8 cellular contexts compared by ENCODE assay signal in the genomic region with DNA sequence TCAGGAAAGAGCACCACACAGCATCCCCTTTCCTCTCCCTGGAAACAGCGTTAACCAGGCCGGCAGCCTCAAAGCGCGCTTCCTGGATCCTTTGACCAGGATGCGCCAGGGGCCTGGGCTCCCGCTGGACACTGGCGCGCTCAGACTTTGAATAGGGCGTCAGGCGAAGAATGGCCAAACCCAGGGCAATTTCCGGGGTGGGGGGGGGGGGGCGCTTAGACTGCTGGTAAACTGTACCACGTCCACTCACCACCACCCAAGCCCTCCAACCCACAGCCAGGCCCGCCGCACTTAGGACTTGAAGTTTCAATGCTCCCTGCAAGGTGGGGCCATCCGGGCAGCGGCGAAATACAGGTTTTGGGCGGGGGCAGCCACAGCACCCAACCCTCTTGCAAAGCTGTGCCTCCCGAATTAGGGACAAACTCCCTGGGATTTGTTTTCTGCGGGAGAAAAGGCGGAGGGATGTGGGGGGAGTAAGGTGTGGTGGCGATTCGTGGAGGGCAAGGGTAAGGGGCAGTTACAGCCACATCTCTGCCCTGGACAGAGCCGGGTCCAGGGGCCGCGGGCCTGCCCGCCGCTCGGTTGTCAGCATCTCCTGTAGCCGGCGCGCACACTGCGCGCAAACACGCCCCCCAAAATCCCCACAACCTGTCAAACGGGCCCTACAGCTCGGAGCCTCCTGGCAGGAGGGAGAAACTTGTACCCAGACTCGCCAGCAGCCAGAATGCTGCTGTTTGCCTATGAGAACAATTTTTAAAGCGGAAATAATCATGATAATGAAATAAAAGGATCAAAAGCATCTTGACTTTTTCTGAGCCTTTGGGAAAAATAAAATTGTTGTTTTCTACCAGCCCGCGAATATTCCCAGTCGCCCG. TPM values are rescaled to one million over a fixed set of nuclear protein-coding genes. Genes with fewer than 3 reads are reported as not detected.
DNase-seq lines count a peak whose midpoint lies in the region; ATAC-seq and TF ChIP-seq lines count a peak whose summit lies in the region.

No MANE protein-coding gene starts in this region.

- POLR2A ChIA-PET in A673 (lab: Charles Lee; ENCODE audit: low non-redundant PET): no interaction called here
- POLR2A ChIA-PET in OCI-LY7 (lab: Charles Lee): no interaction called here

- H3K27ac Mint-ChIP-seq in GM23338 (no peak overlapping the region), brain (peak overlapping the region in 3 of 5 experiments; percentile 46 to 95 (median 78))

- no peak overlapping the region for H3K27ac ChIP-seq in A673 (ENCODE audit: low read depth, low read length, poor library complexity, severe bottlenecking)
- H3K27ac ChIP-seq in GM23338 (ENCODE audit: low read depth): no peak overlapping the region
- H3K27ac ChIP-seq in OCI-LY7 (ENCODE audit: low read depth, low read length, poor library complexity, severe bottlenecking): no peak overlapping the region

- H3K4me3 Mint-ChIP-seq in GM23338 (peak overlapping the region; percentile 72), brain (peak overlapping the region; percentile 83 to 93 (median 88))

- no peaks in the 10 kb centered on the region; the same call in 2 of the 3 replicates for H3K9me3 Mint-ChIP-seq in GM23338
- H3K9me3 Mint-ChIP-seq in brain: peaks cover 0 to 3% (median 0%) of the 10 kb centered on the region in 5 experiments

- CTCF ChIA-PET in A673 (lab: Charles Lee) (no interaction called here), OCI-LY7 (lab: Charles Lee; ENCODE audit: unreplicated experiment) (no interaction called here)

- H4K20me1 ChIP-seq in GM23338 (replicated peaks; ENCODE audit: insufficient read depth) (no peaks in the 10 kb centered on the region), OCI-LY7 (ENCODE audit: insufficient read depth, low read length) (no peaks in the 10 kb centered on the region)

- no peaks in the 10 kb centered on the region for H3K36me3 ChIP-seq in A673 (ENCODE audit: insufficient read depth, low read length, poor library complexity, severe bottlenecking)
- H3K36me3 ChIP-seq in GM23338 (ENCODE audit: insufficient read depth): no peaks in the 10 kb centered on the region
- H3K36me3 ChIP-seq in mucosa of stomach (ENCODE audit: control insufficient read depth, insufficient read depth, low read length): no peaks in the 10 kb centered on the region
- H3K36me3 ChIP-seq in OCI-LY7 (ENCODE audit: insufficient read depth, low read length): no peaks in the 10 kb centered on the region

- H3K4me1 Mint-ChIP-seq in GM23338 (peaks cover 12% of the 10 kb centered on the region), brain (peaks cover 19% of the 10 kb centered on the region)

- H3K36me3 Mint-ChIP-seq in GM23338 (ENCODE audit: low read depth) (no peaks in the 10 kb centered on the region), brain (no peaks in the 10 kb centered on the region)

- peaks cover 70% of the 10 kb centered on the region for H3K27me3 ChIP-seq in A673 (replicated peaks; ENCODE audit: insufficient read depth, low read depth, low read length, poor library complexity)
- peaks cover 58% of the 10 kb centered on the region for H3K27me3 ChIP-seq in GM23338 (ENCODE audit: insufficient read depth)
- peaks cover 33% of the 10 kb centered on the region for H3K27me3 ChIP-seq in mucosa of stomach (ENCODE audit: control insufficient read depth, insufficient read depth, low read length)

- TF ChIP-seq CTCF in A673 (conservative IDR thresholded peaks at IDR 0.05; ENCODE audit: low read depth, low read length): no peak
- no peak for TF ChIP-seq CTCF in GM23338 (conservative IDR thresholded peaks at IDR 0.05; ENCODE audit: low read depth in 2 of 2)
- no peak for TF ChIP-seq CTCF in brain (conservative IDR thresholded peaks at IDR 0.05)
- no peak for TF ChIP-seq CTCF in OCI-LY7 (conservative IDR thresholded peaks at IDR 0.05; ENCODE audit: low read length)

- ATAC-seq in GM23338 (peak; percentile 72), GM19467 (IDR thresholded peaks at IDR 0.05; ENCODE audit: unreplicated experiment) (no peak), HG02610 (IDR thresholded peaks at IDR 0.05; ENCODE audit: unreplicated experiment) (no peak)

- H3K27me3 Mint-ChIP-seq in GM23338 (ENCODE audit: insufficient read depth, low read depth, poor library complexity): peaks cover 30% of the 10 kb centered on the region
- peaks cover 27% of the 10 kb centered on the region for H3K27me3 Mint-ChIP-seq in brain

- no peaks in the 10 kb centered on the region for H3F3A ChIP-seq in GM23338 (replicated peaks; ENCODE audit: low read depth)

- H3K9me3 ChIP-seq in A673 (ENCODE audit: low read depth, low read length, poor library complexity, severe bottlenecking) (no peaks in the 10 kb centered on the region), mucosa of stomach (ENCODE audit: control insufficient read depth, low read length) (no peaks in the 10 kb centered on the region), OCI-LY7 (ENCODE audit: low read length) (no peaks in the 10 kb centered on the region)

- H3K79me2 ChIP-seq in GM23338 (replicated peaks; ENCODE audit: insufficient read depth) (no peaks in the 10 kb centered on the region), OCI-LY7 (ENCODE audit: insufficient read depth, low read depth, low read length) (no peaks in the 10 kb centered on the region)

- H2AFZ ChIP-seq in GM23338 (peak overlapping the region; percentile 72), OCI-LY7 (ENCODE audit: low read length) (no peak overlapping the region)

- DNase-seq in A673 (ENCODE audit: low spot score): no peak
- peak; percentile 66 for DNase-seq in GM23338 (ENCODE audit: low spot score)
- no peak for DNase-seq in OCI-LY7 (ENCODE audit: low spot score)
- no peak for DNase-seq in activated CD4-positive, alpha-beta T cell treated with anti-CD3 and anti-CD28 coated beads, Interleukin-2, amount 50 U/mL, for 4 hours

- intact Hi-C loops in A673 (cut with micrococcal nuclease; ENCODE audit: unreplicated experiment) (loop anchor here (5.0 kb wide), 1 partner anchor 37 kb away; no protein-coding TSS in a partner anchor), OCI-LY7 (cut with micrococcal nuclease; ENCODE audit: unreplicated experiment) (no loop called here)

- H3K4me3 ChIP-seq in A673 (ENCODE audit: low read depth, low read length, poor library complexity, severe bottlenecking) (peak overlapping the region; percentile 61), GM23338 (peak overlapping the region; percentile 78), mucosa of stomach (ENCODE audit: low read length) (no peak overlapping the region), OCI-LY7 (ENCODE audit: low read depth, low read length, poor library complexity, severe bottlenecking) (no peak overlapping the region)

- H3K9ac ChIP-seq in mucosa of stomach (ENCODE audit: low read length): peak overlapping the region; percentile 17

- H3K9me2 ChIP-seq in GM23338 (ENCODE audit: insufficient read depth) (no peaks in the 10 kb centered on the region), OCI-LY7 (ENCODE audit: insufficient read depth, low read length) (no peaks in the 10 kb centered on the region)

- H3K4me1 ChIP-seq in A673 (ENCODE audit: insufficient read depth, low read length, poor library complexity, severe bottlenecking) (peaks cover 6% of the 10 kb centered on the region), GM23338 (ENCODE audit: insufficient read depth) (peaks cover 7% of the 10 kb centered on the region; the same call in 1 of the 2 replicates), mucosa of stomach (ENCODE audit: control insufficient read depth, insufficient read depth, low read length) (peaks cover 5% of the 10 kb centered on the region), OCI-LY7 (ENCODE audit: insufficient read depth, low read length, poor library complexity, severe bottlenecking) (no peaks in the 10 kb centered on the region)

- H3K4me2 ChIP-seq in GM23338 (peak overlapping the region; percentile 95), OCI-LY7 (ENCODE audit: low read length) (no peak overlapping the region)

- BruUV-seq in A673 (replicated peaks; lab: Mats Ljungman, UMichigan): no TSS peak
- no TSS peak for BruUV-seq in OCI-LY7 (replicated peaks; lab: Mats Ljungman, UMichigan)

TF ChIP-seq in GM23338, 12 proteins besides CTCF, POLR2A, EP300 and RAD21:
- TF ChIP-seq ZNF114 (CRISPR knock-in tag; IDR thresholded peaks at IDR 0.05): no peak
- no peak for TF ChIP-seq EZH2 (IDR thresholded peaks at IDR 0.05; ENCODE audit: low read depth, unreplicated experiment)
- no peak for TF ChIP-seq JUNB (IDR thresholded peaks at IDR 0.05; ENCODE audit: unreplicated experiment)

RNA-seq across cellular contexts. Expression of a gene that starts 1.0 kb away (rescaled TPM):
- total RNA-seq in A673 (2021) (3.0 and 4.0 TPM in 2 replicates), OCI-LY7 (2022) (not detected in 2 replicates)
- total RNA-seq in GM23338 (2014; rRNA removed; shearing (Covaris generic)): 3.7 and 4.3 TPM in 2 replicates
- polyA plus RNA-seq in GM23338 (2016; fragmentation: Nextera tagmentation; extraction: Ambion mirVana) (3.1 and 4.2 TPM in 2 replicates), brain (ENCODE audit: insufficient read depth, low read depth, low replicate concordance) (674 TPM)
- not detected in 2 replicates for total RNA-seq in OCI-LY7 (2014; rRNA removed; shearing (Covaris generic))

RNA-seq across cellular contexts. Expression of a gene that starts 50.3 kb away (rescaled TPM):
- not detected in 2 replicates for total RNA-seq in A673 (2021)
- total RNA-seq in GM23338 (2014; rRNA removed; shearing (Covaris generic)): 2.2 and 2.6 TPM in 2 replicates
- 1.2 and 3.1 TPM in 2 replicates for polyA plus RNA-seq in GM23338 (2016; fragmentation: Nextera tagmentation; extraction: Ambion mirVana)
- 1.0 TPM for polyA plus RNA-seq in brain (ENCODE audit: insufficient read depth, low read depth, low replicate concordance)
- not detected in 2 replicates for total RNA-seq in OCI-LY7 (2014; rRNA removed; shearing (Covaris generic))
- 0.65 and 0.74 TPM in 2 replicates for total RNA-seq in OCI-LY7 (2022)

Comparison
In these comparisons a context has a peak if more than half of its experiments do, and no peak if none do; other contexts are left out.
1. H3K4me3 ChIP-seq: peak in A673 (single experiment) and GM23338 (single experiment); none in mucosa of stomach (single experiment) and OCI-LY7 (single experiment).